8 cellular contexts compared by ENCODE assay signal in the genomic region with DNA sequence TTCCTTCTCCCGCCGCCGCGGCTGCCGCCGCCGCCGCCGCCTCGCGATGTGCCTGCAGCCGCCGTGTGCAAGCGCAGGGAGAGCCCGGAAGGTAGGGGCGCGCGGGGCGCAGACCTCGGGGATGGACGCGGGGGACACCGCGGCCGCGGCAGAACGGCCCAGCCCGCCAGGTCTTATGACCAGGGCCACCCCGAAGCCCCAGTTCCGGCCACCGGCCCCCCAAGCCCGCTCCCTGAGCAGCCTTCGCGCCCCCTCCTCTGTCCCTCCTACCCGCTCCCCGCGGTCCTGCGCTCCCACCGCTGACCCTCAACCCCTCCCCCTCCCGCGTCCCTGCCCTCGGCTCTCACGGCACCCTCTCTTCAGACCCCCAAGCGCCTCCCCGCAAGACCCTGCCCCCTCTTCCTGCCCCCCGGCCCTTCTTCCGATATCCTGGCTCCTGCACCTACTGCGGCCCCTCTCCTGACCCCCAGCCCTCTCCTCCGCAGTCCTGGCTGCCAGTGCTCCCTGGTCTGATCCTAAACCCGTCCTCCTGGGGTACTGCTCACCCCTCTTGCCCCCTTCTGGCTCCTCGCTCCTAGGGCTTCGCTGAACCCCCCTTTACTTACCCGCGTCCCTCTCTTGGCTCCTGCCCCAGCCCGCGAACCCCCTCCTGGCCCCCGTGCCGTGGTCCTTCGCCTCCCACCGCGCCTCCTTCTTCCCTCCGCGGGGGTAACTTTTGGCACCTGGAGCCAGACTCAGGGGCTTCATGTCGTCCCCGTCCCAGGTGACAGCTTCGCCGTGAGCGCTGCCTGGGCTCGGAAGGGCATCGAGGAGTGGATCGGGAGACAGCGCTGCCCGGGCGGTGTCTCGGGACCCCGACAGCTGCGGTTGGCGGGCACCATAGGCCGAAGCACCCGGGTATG. TPM values are rescaled to one million over a fixed set of nuclear protein-coding genes. Genes with fewer than 3 reads are reported as not detected.
DNase-seq lines count a peak whose midpoint lies in the region; ATAC-seq lines count a peak whose summit lies in the region.

No MANE protein-coding gene starts in this region.

- peaks cover 9 to 35% (median 26%) of the 10 kb centered on the region in 3 donors for H3K4me1 Mint-ChIP-seq in CD8-positive, alpha-beta memory T cell
- H3K4me1 Mint-ChIP-seq in activated naive CD4-positive, alpha-beta T cell treated with anti-CD3 and anti-CD28 coated beads, Interleukin-2, amount 10 ng/mL, durations not matched to agents 7 days and 5 days = peaks cover 14% of the 10 kb centered on the region
- peaks cover 6 to 10% of the 10 kb centered on the region in 2 donors for H3K4me1 Mint-ChIP-seq in immature natural killer cell

- H3K9me3 Mint-ChIP-seq in CD8-positive, alpha-beta memory T cell = peaks cover 0 to 4% (median 2%) of the 10 kb centered on the region in 5 donors
- H3K9me3 Mint-ChIP-seq in activated naive CD4-positive, alpha-beta T cell treated with anti-CD3 and anti-CD28 coated beads, Interleukin-2, amount 10 ng/mL, durations not matched to agents 7 days and 5 days = peaks cover 6% of the 10 kb centered on the region
- H3K9me3 Mint-ChIP-seq in immature natural killer cell = no peaks in the 10 kb centered on the region

- no peak overlapping the region for H3K4me2 ChIP-seq in Karpas-422 (ENCODE audit: low read depth, low read length, poor library complexity, severe bottlenecking)

- H2AFZ ChIP-seq in Karpas-422 (ENCODE audit: low read length) = no peak overlapping the region

- POLR2A ChIA-PET in CD8-positive, alpha-beta memory T cell (lab: Charles Lee) = no interaction called here

- peak; percentile 32 for ATAC-seq in GM21423 (IDR thresholded peaks at IDR 0.05; ENCODE audit: unreplicated experiment)

- H3K4me3 ChIP-seq in CD8-positive, alpha-beta memory T cell (ENCODE audit: low read length) = peak overlapping the region; percentile 37
- H3K4me3 ChIP-seq in HUES6 (ENCODE audit: low read depth, low read length) (peak overlapping the region; percentile 75), Karpas-422 (ENCODE audit: low read length) (no peak overlapping the region)

- H3K36me3 ChIP-seq in CD8-positive, alpha-beta memory T cell (ENCODE audit: insufficient read depth, low read length) = no peaks in the 10 kb centered on the region
- peaks cover 5% of the 10 kb centered on the region; the same call in 1 of the 2 replicates for H3K36me3 ChIP-seq in HUES6 (ENCODE audit: control insufficient read depth, insufficient read depth, low read length)
- H3K36me3 ChIP-seq in Karpas-422 (ENCODE audit: insufficient read depth, low read length) = no peaks in the 10 kb centered on the region

- no peak overlapping the region for H3K27ac ChIP-seq in CD8-positive, alpha-beta memory T cell (ENCODE audit: low read depth, low read length)
- H3K27ac ChIP-seq in HUES6 (ENCODE audit: low read depth, low read length) (peak overlapping the region; percentile 69; the same call in 1 of the 2 replicates), Karpas-422 (ENCODE audit: low read length) (no peak overlapping the region)

- no peaks in the 10 kb centered on the region for H3K79me2 ChIP-seq in Karpas-422 (ENCODE audit: low read length)

- H3K9me2 ChIP-seq in Karpas-422 (replicated peaks; ENCODE audit: insufficient read depth, low read length) = no peaks in the 10 kb centered on the region

- H3K27ac Mint-ChIP-seq in CD8-positive, alpha-beta memory T cell = peak overlapping the region in 6 of 8 donors; percentile 34 to 66 (median 48)
- H3K27ac Mint-ChIP-seq in activated naive CD4-positive, alpha-beta T cell treated with anti-CD3 and anti-CD28 coated beads, Interleukin-2, amount 10 ng/mL, durations not matched to agents 7 days and 5 days = no peak overlapping the region
- no peak overlapping the region for H3K27ac Mint-ChIP-seq in immature natural killer cell

- H3K27me3 Mint-ChIP-seq in CD8-positive, alpha-beta memory T cell = peaks cover 4 to 9% of the 10 kb centered on the region in 2 donors
- H3K27me3 Mint-ChIP-seq in activated naive CD4-positive, alpha-beta T cell treated with anti-CD3 and anti-CD28 coated beads, Interleukin-2, amount 10 ng/mL, durations not matched to agents 7 days and 5 days = peaks cover 86% of the 10 kb centered on the region
- peaks cover 11 to 20% (median 17%) of the 10 kb centered on the region in 3 donors for H3K27me3 Mint-ChIP-seq in immature natural killer cell (ENCODE audit: low read depth in 3 of 3)

- H3K36me3 Mint-ChIP-seq in CD8-positive, alpha-beta memory T cell = peaks cover 0 to 8% (median 3%) of the 10 kb centered on the region in 3 donors
- H3K36me3 Mint-ChIP-seq in activated naive CD4-positive, alpha-beta T cell treated with anti-CD3 and anti-CD28 coated beads, Interleukin-2, amount 10 ng/mL, durations not matched to agents 7 days and 5 days = peaks cover 1% of the 10 kb centered on the region
- H3K36me3 Mint-ChIP-seq in immature natural killer cell = peaks cover 0 to 3% (median 0%) of the 10 kb centered on the region in 3 donors

- peaks cover 24% of the 10 kb centered on the region for H3K4me1 ChIP-seq in CD8-positive, alpha-beta memory T cell (ENCODE audit: insufficient read depth, low read length)
- H3K4me1 ChIP-seq in HUES6 (ENCODE audit: control insufficient read depth, insufficient read depth, low read length) (peaks cover 12% of the 10 kb centered on the region; the same call in 1 of the 2 replicates), Karpas-422 (ENCODE audit: low read length) (no peaks in the 10 kb centered on the region)

- CTCF ChIA-PET in CD8-positive, alpha-beta memory T cell (lab: Charles Lee) = interaction anchor here (1.3 kb wide), 1 partner anchor 117 kb away, joined by 3 read pairs; no protein-coding TSS in a partner anchor
- CTCF ChIA-PET in activated naive CD4-positive, alpha-beta T cell treated with anti-CD3 and anti-CD28 coated beads, Interleukin-2, amount 10 ng/mL, durations not matched to agents 7 days and 5 days (lab: Charles Lee) = interaction anchor here (1.1 to 1.2 kb wide), 3 partner anchors 117 to 258 kb away, joined by 3 read pairs; no protein-coding TSS in a partner anchor

- no peaks in the 10 kb centered on the region for H3K27me3 ChIP-seq in CD8-positive, alpha-beta memory T cell (ENCODE audit: insufficient read depth, low read length, poor library complexity, severe bottlenecking)
- H3K27me3 ChIP-seq in HUES6 (ENCODE audit: control insufficient read depth, insufficient read depth, low read length) (peaks cover 33% of the 10 kb centered on the region), Karpas-422 (ENCODE audit: low read length) (no peaks in the 10 kb centered on the region)

- H3K9me3 ChIP-seq in CD8-positive, alpha-beta memory T cell (ENCODE audit: low read length) = no peaks in the 10 kb centered on the region
- H3K9me3 ChIP-seq in HUES6 (ENCODE audit: control insufficient read depth, insufficient read depth, low read depth, low read length) (no peaks in the 10 kb centered on the region), Karpas-422 (ENCODE audit: low read length) (no peaks in the 10 kb centered on the region)

- H3K4me3 Mint-ChIP-seq in CD8-positive, alpha-beta memory T cell = peak overlapping the region; percentile 40 to 89 (median 75)
- peak overlapping the region; percentile 64 for H3K4me3 Mint-ChIP-seq in activated naive CD4-positive, alpha-beta T cell treated with anti-CD3 and anti-CD28 coated beads, Interleukin-2, amount 10 ng/mL, durations not matched to agents 7 days and 5 days
- H3K4me3 Mint-ChIP-seq in immature natural killer cell = peak overlapping the region in 4 of 5 donors; percentile 42 to 70 (median 63)

- peak overlapping the region; percentile 86 for H3K9ac ChIP-seq in HUES6 (ENCODE audit: low read length)
- H3K9ac ChIP-seq in Karpas-422 (ENCODE audit: low read length) = no peak overlapping the region

- H4K20me1 ChIP-seq in Karpas-422 (ENCODE audit: insufficient read depth, low read depth, low read length) = no peaks in the 10 kb centered on the region

- peak in 3 of 5 donors; percentile 22 to 62 (median 38) for DNase-seq in CD8-positive, alpha-beta memory T cell
- peak; percentile 60 for DNase-seq in activated naive CD4-positive, alpha-beta T cell treated with anti-CD3 and anti-CD28 coated beads, Interleukin-2, amount 10 ng/mL, durations not matched to agents 7 days and 5 days
- no peak for DNase-seq in immature natural killer cell
- DNase-seq in stimulated activated CD4-positive, alpha-beta T cell treated with anti-CD3 and anti-CD28 coated beads, Interleukin-4, amount 100 ng/mL, for 48 hours (ENCODE audit: low read depth in 2 of 2) = peak; percentile 22 to 26
- DNase-seq in midbrain (lab: John Stamatoyannopoulos, UW) = no peak
- no peak for DNase-seq in Karpas-422

RNA-seq across cellular contexts. Expression of a gene that starts 0.7 kb away (rescaled TPM):
- 1 to 10 TPM; 1.2 to 1.5 TPM for total RNA-seq in CD8-positive, alpha-beta memory T cell
- 0.45 TPM for polyA plus RNA-seq in CD8-positive, alpha-beta memory T cell
- polyA plus RNA-seq in immature natural killer cell = not detected
- total RNA-seq in Karpas-422 (2014; rRNA removed; shearing (Covaris generic); ENCODE audit: low replicate concordance) = not detected in 2 replicates

Comparison
In these comparisons a context has a peak if more than half of its experiments do, and no peak if none do; other contexts are left out.
1. DNase-seq: peak in CD8-positive, alpha-beta memory T cell (3 of 5), activated naive CD4-positive, alpha-beta T cell treated with anti-CD3 and anti-CD28 coated beads, Interleukin-2, amount 10 ng/mL, durations not matched to agents 7 days and 5 days (single experiment) and stimulated activated CD4-positive, alpha-beta T cell treated with anti-CD3 and anti-CD28 coated beads, Interleukin-4, amount 100 ng/mL, for 48 hours (2 of 2); none in immature natural killer cell (0 of 3), midbrain (single experiment) and Karpas-422 (single experiment).
2. H3K27ac Mint-ChIP-seq: peak in CD8-positive, alpha-beta memory T cell (6 of 8); none in activated naive CD4-positive, alpha-beta T cell treated with anti-CD3 and anti-CD28 coated beads, Interleukin-2, amount 10 ng/mL, durations not matched to agents 7 days and 5 days (single experiment) and immature natural killer cell (0 of 6).
3. Peak in every context shown above with its lines, with median percentiles within 50 percentile points of each other: H3K4me3 Mint-ChIP-seq.